Comparison of ENCODE assay signal across 1 cellular context in the genomic region with DNA sequence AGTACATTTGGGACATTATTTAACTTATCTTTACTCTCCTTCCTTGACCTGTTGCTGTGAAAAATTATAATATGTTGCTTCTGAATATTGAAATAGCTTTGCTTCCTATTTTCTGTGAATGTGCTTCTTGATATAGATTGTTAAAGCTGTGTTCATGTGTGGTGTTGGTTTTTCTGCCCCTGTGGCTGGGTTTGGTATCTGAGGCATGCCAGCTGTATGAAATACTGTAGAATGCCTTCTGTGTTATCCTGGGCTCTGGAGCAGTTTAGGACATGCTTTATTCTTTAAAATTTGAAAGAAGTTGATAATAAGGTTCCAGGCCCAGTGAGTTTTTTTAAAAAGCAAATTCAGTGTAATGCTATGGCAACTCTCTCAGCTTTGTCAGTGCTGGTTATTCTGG.
TF ChIP-seq lines count a peak whose summit lies in the region.

No MANE protein-coding gene starts in this region.

TF ChIP-seq in WTC11, 78 proteins besides CTCF, POLR2A, EP300 and RAD21 (continued from another document):
- TF ChIP-seq, protein P1, sequence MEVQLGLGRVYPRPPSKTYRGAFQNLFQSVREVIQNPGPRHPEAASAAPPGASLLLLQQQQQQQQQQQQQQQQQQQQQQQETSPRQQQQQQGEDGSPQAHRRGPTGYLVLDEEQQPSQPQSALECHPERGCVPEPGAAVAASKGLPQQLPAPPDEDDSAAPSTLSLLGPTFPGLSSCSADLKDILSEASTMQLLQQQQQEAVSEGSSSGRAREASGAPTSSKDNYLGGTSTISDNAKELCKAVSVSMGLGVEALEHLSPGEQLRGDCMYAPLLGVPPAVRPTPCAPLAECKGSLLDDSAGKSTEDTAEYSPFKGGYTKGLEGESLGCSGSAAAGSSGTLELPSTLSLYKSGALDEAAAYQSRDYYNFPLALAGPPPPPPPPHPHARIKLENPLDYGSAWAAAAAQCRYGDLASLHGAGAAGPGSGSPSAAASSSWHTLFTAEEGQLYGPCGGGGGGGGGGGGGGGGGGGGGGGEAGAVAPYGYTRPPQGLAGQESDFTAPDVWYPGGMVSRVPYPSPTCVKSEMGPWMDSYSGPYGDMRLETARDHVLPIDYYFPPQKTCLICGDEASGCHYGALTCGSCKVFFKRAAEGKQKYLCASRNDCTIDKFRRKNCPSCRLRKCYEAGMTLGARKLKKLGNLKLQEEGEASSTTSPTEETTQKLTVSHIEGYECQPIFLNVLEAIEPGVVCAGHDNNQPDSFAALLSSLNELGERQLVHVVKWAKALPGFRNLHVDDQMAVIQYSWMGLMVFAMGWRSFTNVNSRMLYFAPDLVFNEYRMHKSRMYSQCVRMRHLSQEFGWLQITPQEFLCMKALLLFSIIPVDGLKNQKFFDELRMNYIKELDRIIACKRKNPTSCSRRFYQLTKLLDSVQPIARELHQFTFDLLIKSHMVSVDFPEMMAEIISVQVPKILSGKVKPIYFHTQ (CRISPR knock-in tag; IDR thresholded peaks at IDR 0.05) = no peak
- no peak for TF ChIP-seq TEAD4 (CRISPR knock-in tag; IDR thresholded peaks at IDR 0.05)
- TF ChIP-seq, protein P2, sequence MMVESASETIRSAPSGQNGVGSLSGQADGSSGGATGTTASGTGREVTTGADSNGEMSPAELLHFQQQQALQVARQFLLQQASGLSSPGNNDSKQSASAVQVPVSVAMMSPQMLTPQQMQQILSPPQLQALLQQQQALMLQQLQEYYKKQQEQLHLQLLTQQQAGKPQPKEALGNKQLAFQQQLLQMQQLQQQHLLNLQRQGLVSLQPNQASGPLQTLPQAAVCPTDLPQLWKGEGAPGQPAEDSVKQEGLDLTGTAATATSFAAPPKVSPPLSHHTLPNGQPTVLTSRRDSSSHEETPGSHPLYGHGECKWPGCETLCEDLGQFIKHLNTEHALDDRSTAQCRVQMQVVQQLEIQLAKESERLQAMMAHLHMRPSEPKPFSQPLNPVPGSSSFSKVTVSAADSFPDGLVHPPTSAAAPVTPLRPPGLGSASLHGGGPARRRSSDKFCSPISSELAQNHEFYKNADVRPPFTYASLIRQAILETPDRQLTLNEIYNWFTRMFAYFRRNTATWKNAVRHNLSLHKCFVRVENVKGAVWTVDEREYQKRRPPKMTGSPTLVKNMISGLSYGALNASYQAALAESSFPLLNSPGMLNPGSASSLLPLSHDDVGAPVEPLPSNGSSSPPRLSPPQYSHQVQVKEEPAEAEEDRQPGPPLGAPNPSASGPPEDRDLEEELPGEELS (CRISPR knock-in tag; IDR thresholded peaks at IDR 0.05) = no peak
